In genomic region chr2:1799174-1799573, GRCh38 we compare ENCODE assay signal across 13 cellular contexts.
"Had no signal": no experiment of that assay in that cellular context is flagged by ENCODE, and none has a peak within 500 bp of the region (broad histone marks: within the 10 kb centered on the region; RNA-seq: fewer than 3 reads in every experiment).

No MANE protein-coding gene starts in this region.

- DNase-seq: activated CD4-positive, alpha-beta T cell treated with anti-CD3 and anti-CD28 coated beads for 1 hour; activated CD4-positive, alpha-beta T cell treated with anti-CD3 and anti-CD28 coated beads, Interleukin-2, amount 50 U/mL, for 48 hours; activated CD8-positive, alpha-beta memory T cell treated with anti-CD3 and anti-CD28 coated beads, Interleukin-2, amount 10 ng/mL, durations not matched to agents 7 days and 5 days; activated naive CD8-positive, alpha-beta T cell treated with anti-CD3 and anti-CD28 coated beads, Interleukin-2, amount 50 U/mL, for 24 hours; effector CD8-positive, alpha-beta T cell; hippocampal formation; kidney glomerular epithelial cell; mesendoderm; small intestine; stimulated activated CD4-positive, alpha-beta T cell treated with anti-CD3 and anti-CD28 coated beads, Interleukin-1b, Interleukin-23, amount 100 ng/mL, for 48 hours; stimulated activated naive CD4-positive, alpha-beta T cell had no signal

- H3K36me3 ChIP-seq: suprapubic skin had no signal

- H3K27ac ChIP-seq: parathyroid adenoma, suprapubic skin had no signal

- H3K9me3 ChIP-seq: suprapubic skin had no signal

- H3K79me2 ChIP-seq: parathyroid adenoma had no signal

- H3K4me3 ChIP-seq: suprapubic skin had no signal

- H2AFZ ChIP-seq: parathyroid adenoma had no signal

- H3K4me1 ChIP-seq: suprapubic skin had no signal

- H3K9ac ChIP-seq: parathyroid adenoma had no signal
